31 cellular contexts compared by ENCODE assay signal in genomic region chr16:77786448-77786847, GRCh38. TPM values are rescaled to one million over a fixed set of nuclear protein-coding genes. Genes with fewer than 3 reads are reported as not detected.
"Had no signal": no experiment of that assay in that cellular context is flagged by ENCODE, and none has a peak within 500 bp of the region (broad histone marks: within the 10 kb centered on the region; RNA-seq: fewer than 3 reads in every experiment).

No MANE protein-coding gene starts in this region.

- DNase-seq: MM.1S, MV-4-11, NCI-H1092, NCI-H1105, NCI-H1417 treated with DMSO at 0.1 percent for 48 hours, NCI-H1436 treated with DMSO at 0.1 percent for 48 hours, NCI-H1694 treated with DMSO at 0.1 percent for 48 hours, NCI-H187 treated with DMSO at 0.1 percent for 48 hours, NCI-H2029, NCI-H2081, NCI-H2171 treated with DMSO at 0.1 percent for 48 hours, NCI-H2227 treated with DMSO at 0.1 percent for 48 hours, NCI-H345, NCI-H446, NCI-H524 treated with DMSO at 0.1 percent for 48 hours, NCI-H526 treated with DMSO at 0.1 percent for 48 hours, NCI-H774, PC-9, SHP77, SIG-M5, SJCRH30, T-cell had no signal

- H3K27ac ChIP-seq: KMS-11, PC-9, RWPE1, SJCRH30, SK-N-MC had no signal

- ATAC-seq: Panc1, Right ventricle myocardium inferior, T-cell had no signal

- H3K4me3 ChIP-seq: PC-9, SJCRH30, SK-N-MC had no signal

- H3K9me3 ChIP-seq: SJCRH30 had no signal

- H3K36me3 ChIP-seq: SJCRH30 had no signal

- H3K4me1 ChIP-seq: SJCRH30 had no signal

- H3K27me3 ChIP-seq: SJCRH30 had no signal

RNA-seq across cellular contexts. Expression of gene VAT1L, which starts 1.9 kb away (rescaled TPM):
- total RNA-seq: LHCN-M2, NCI-H460, OCI-LY7, PC-9, SJCRH30, SK-MEL-5 had no signal
